16 cellular contexts compared by ENCODE assay signal in the genomic region with DNA sequence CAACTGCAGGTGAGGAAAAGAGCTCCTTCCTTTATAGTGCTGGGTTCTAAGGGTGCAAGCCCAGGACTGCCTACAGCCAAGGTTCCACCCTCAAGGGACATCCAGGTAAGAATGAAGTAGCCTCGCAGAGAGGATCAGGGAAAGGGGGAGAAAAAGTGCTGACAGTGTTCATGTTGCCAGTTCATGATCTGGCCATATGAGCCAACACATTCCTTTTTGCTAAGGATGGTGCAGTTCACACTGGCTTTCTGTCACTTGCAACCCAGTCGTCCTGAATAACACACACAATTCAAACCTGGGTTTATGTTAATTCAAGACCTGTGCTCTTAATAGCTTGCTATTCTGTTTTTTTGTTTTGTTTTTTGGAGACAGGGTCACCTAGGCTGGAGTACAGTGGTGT. TPM values are rescaled to one million over a fixed set of nuclear protein-coding genes. Genes with fewer than 3 reads are reported as not detected.
DNase-seq lines count a peak whose midpoint lies in the region; ATAC-seq, FAIRE-seq and TF ChIP-seq lines count a peak whose summit lies in the region.
"Had no signal": no experiment of that assay in that cellular context is flagged by ENCODE, and none has a peak within 500 bp of the region (broad histone marks: within the 10 kb centered on the region; RNA-seq: fewer than 3 reads in every experiment).

No MANE protein-coding gene starts in this region.

- H3K9ac ChIP-seq in trophoblast cell (ENCODE audit: low read length) = no peak overlapping the region

- H3K27ac Mint-ChIP-seq in osteocyte (ENCODE audit: unreplicated experiment) = no peak overlapping the region
- H3K27ac Mint-ChIP-seq: CD4-positive, alpha-beta memory T cell; GM23338 had no signal

- no peak overlapping the region for H4K91ac ChIP-seq in trophoblast cell (ENCODE audit: low read depth, low read length)

- no peaks in the 10 kb centered on the region for H3K9me3 ChIP-seq in A549
- H3K9me3 ChIP-seq in RWPE2 (ENCODE audit: severe bottlenecking) = no peaks in the 10 kb centered on the region
- H3K9me3 ChIP-seq in trophoblast cell (ENCODE audit: insufficient read depth, low read depth, low read length) = peaks cover 2% of the 10 kb centered on the region
- no peaks in the 10 kb centered on the region for H3K9me3 ChIP-seq in esophagus muscularis mucosa

- H3K27ac ChIP-seq in A549 (no peak overlapping the region), RWPE2 (ENCODE audit: poor library complexity, severe bottlenecking) (no peak overlapping the region), trophoblast cell (ENCODE audit: low read depth, low read length) (no peak overlapping the region), esophagus muscularis mucosa (replicated peaks in 1 of 4) (no peak overlapping the region)
- H3K27ac ChIP-seq: 22Rv1 had no signal

- H3K36me3 ChIP-seq in RWPE2 (ENCODE audit: low read depth) (peaks cover 33% of the 10 kb centered on the region), trophoblast cell (ENCODE audit: control insufficient read depth in 1 of 2, insufficient read depth in 2 of 2, low read length in 2 of 2) (peaks cover 5 to 8% of the 10 kb centered on the region in 2 experiments), esophagus muscularis mucosa (peaks cover 0 to 17% (median 10%) of the 10 kb centered on the region in 4 donors)

- no peak for TF ChIP-seq RAD21 in A549 (conservative IDR thresholded peaks at IDR 0.05 in 1 of 2, IDR thresholded peaks at IDR 0.05 in 1 of 2)

- H2AFZ ChIP-seq in trophoblast cell (ENCODE audit: insufficient read depth, low read length, poor library complexity) = no peak overlapping the region
- H2AFZ ChIP-seq: GM23338 had no signal

- intact Hi-C loops in esophagus muscularis mucosa (cut with DNase I) = no loop called here

- no peak overlapping the region for H3K4me2 ChIP-seq in A549
- H3K4me2 ChIP-seq in trophoblast cell (ENCODE audit: low read length) = no peak overlapping the region
- H3K4me2 ChIP-seq: GM23338 had no signal

- no peak overlapping the region for H3K4ac ChIP-seq in trophoblast cell (ENCODE audit: low read depth, low read length)

- H3K27me3 ChIP-seq in RWPE2 (ENCODE audit: insufficient read depth, poor library complexity, severe bottlenecking) (no peaks in the 10 kb centered on the region), trophoblast cell (ENCODE audit: insufficient read depth, low read length) (no peaks in the 10 kb centered on the region), esophagus muscularis mucosa (no peaks in the 10 kb centered on the region)

- no peak overlapping the region for H2BK5ac ChIP-seq in trophoblast cell (ENCODE audit: low read depth, low read length, poor library complexity)

- H3K14ac ChIP-seq in trophoblast cell (ENCODE audit: low read length) = no peak overlapping the region

- H3K9me3 Mint-ChIP-seq in osteocyte (ENCODE audit: unreplicated experiment) = no peaks in the 10 kb centered on the region
- H3K9me3 Mint-ChIP-seq: CD4-positive, alpha-beta memory T cell had no signal

- CTCF ChIA-PET in A549 (lab: Yijun Ruan, JAX) = interaction anchor here (1.1 to 2.6 kb wide), 3 partner anchors 9 to 16 kb away, joined by 3 to 30 read pairs (median 3); no protein-coding TSS in a partner anchor

- FAIRE-seq in A549 (lab: Jason Lieb, UNC) = no peak
- FAIRE-seq: G401.6, GM12891 had no signal

- H2BK12ac ChIP-seq in trophoblast cell (ENCODE audit: low read length) = no peak overlapping the region

- H4K8ac ChIP-seq in trophoblast cell (ENCODE audit: low read depth, low read length) = no peak overlapping the region

- TF ChIP-seq EP300 in A549 (IDR thresholded peaks at IDR 0.05) (no peak), esophagus muscularis mucosa (IDR thresholded peaks at IDR 0.05) (no peak)

- peaks cover 2% of the 10 kb centered on the region for H3K36me3 Mint-ChIP-seq in osteocyte (ENCODE audit: unreplicated experiment)

- no peak for ATAC-seq in A549
- 0 out of 3 replicates have a peak, but pooled peaks have one; percentile 8 for ATAC-seq in RWPE2 (ENCODE audit: low read depth)
- ATAC-seq: GM23338 had no signal

- no peak overlapping the region for H3K23ac ChIP-seq in trophoblast cell (ENCODE audit: low read length)

- POLR2A ChIA-PET in A549 (lab: Yijun Ruan, JAX) = interaction anchor here (1.5 kb wide), 1 partner anchor 9 kb away, joined by 5 read pairs; the partner anchor contains the start of gene CLN6

- H3K27me3 Mint-ChIP-seq in osteocyte (ENCODE audit: unreplicated experiment) = no peaks in the 10 kb centered on the region
- H3K27me3 Mint-ChIP-seq: CD4-positive, alpha-beta memory T cell had no signal

- H3K18ac ChIP-seq in trophoblast cell (ENCODE audit: low read length) = no peak overlapping the region

- no peak overlapping the region for H2BK120ac ChIP-seq in trophoblast cell (ENCODE audit: insufficient read depth, low read length, poor library complexity)

- WGBS in A549 (ENCODE audit: missing lambda C conversion rate) = 85% methylated on average over 2 of the region's 2 CpGs
- no CpG with 5 or more reads among the region's 2 CpGs for WGBS in trophoblast cell (ENCODE audit: extremely low coverage, insufficient coverage, insufficient read length)
- 92% methylated on average over 2 of the region's 2 CpGs for WGBS in esophagus muscularis mucosa

- H3K79me1 ChIP-seq in trophoblast cell (ENCODE audit: low read length) = no peaks in the 10 kb centered on the region

- H3K4me3 Mint-ChIP-seq in osteocyte (ENCODE audit: unreplicated experiment) = no peak overlapping the region
- H3K4me3 Mint-ChIP-seq: CD4-positive, alpha-beta memory T cell; GM23338 had no signal

- peaks cover 1% of the 10 kb centered on the region for H3K4me1 Mint-ChIP-seq in osteocyte (ENCODE audit: unreplicated experiment)
- H3K4me1 Mint-ChIP-seq: GM23338 had no signal

- DNase-seq in activated CD8-positive, alpha-beta memory T cell treated with anti-CD3 and anti-CD28 coated beads for 24 hours = peak; percentile 30
- DNase-seq in activated CD8-positive, alpha-beta memory T cell treated with anti-CD3 and anti-CD28 coated beads, Interleukin-2, amount 50 U/mL, for 4 hours = no peak
- DNase-seq in A549 (ENCODE audit: low read depth in 1 of 2, low spot score in 1 of 2) (no peak), RWPE2 (ENCODE audit: low spot score) (no peak), trophoblast cell (no peak), NCI-H1092 treated with DMSO at 0.1 percent for 48 hours (lab: John Stamatoyannopoulos, UW) (no peak), osteocyte (ENCODE audit: extremely low spot score, unreplicated experiment) (no peak), esophagus muscularis mucosa (ENCODE audit: extremely low spot score) (no peak)
- DNase-seq: C1 segment of cervical spinal cord; CD4-positive, alpha-beta memory T cell; DMS79 treated with DMSO at 0.1 percent for 48 hours; EL had no signal

- peak overlapping the region; percentile 38 for H4K12ac ChIP-seq in trophoblast cell (ENCODE audit: low read depth, low read length)

- H2AK5ac ChIP-seq in trophoblast cell (ENCODE audit: low read length) = no peak overlapping the region

- no peaks in the 10 kb centered on the region for H3K4me1 ChIP-seq in A549
- no peaks in the 10 kb centered on the region for H3K4me1 ChIP-seq in RWPE2 (ENCODE audit: insufficient read depth, poor library complexity, severe bottlenecking)
- no peaks in the 10 kb centered on the region for H3K4me1 ChIP-seq in trophoblast cell (ENCODE audit: control insufficient read depth in 1 of 2, insufficient read depth in 2 of 2, low read length in 2 of 2)
- no peaks in the 10 kb centered on the region for H3K4me1 ChIP-seq in esophagus muscularis mucosa

- TF ChIP-seq POLR2A in A549 (IDR thresholded peaks at IDR 0.05; ENCODE audit: low read length) (no peak), esophagus muscularis mucosa (IDR thresholded peaks at IDR 0.05; ENCODE audit: low read depth) (no peak)

- TF ChIP-seq CTCF in A549 (IDR thresholded peaks at IDR 0.05) (no peak), RWPE2 (IDR thresholded peaks at IDR 0.05; ENCODE audit: poor library complexity, severe bottlenecking) (no peak), osteocyte (IDR thresholded peaks at IDR 0.05) (no peak), esophagus muscularis mucosa (IDR thresholded peaks at IDR 0.05) (no peak)

- H3K4me3 ChIP-seq in A549 = no peak overlapping the region
- no peak overlapping the region for H3K4me3 ChIP-seq in RWPE2 (ENCODE audit: severe bottlenecking)
- no peak overlapping the region for H3K4me3 ChIP-seq in trophoblast cell (ENCODE audit: low read depth, low read length)
- H3K4me3 ChIP-seq in esophagus muscularis mucosa = no peak overlapping the region
- H3K4me3 ChIP-seq: GM23338 had no signal

- H3K79me2 ChIP-seq in trophoblast cell (ENCODE audit: control insufficient read depth, insufficient read depth, low read length, poor library complexity) = peaks cover 2% of the 10 kb centered on the region

TF ChIP-seq in A549, 52 proteins besides CTCF, POLR2A, EP300 and RAD21 (continues in another document):
- TF ChIP-seq MAFK (IDR thresholded peaks at IDR 0.05; ENCODE audit: partially characterized antibody) = peak; percentile 47
- TF ChIP-seq RARB (CRISPR knock-in tag; IDR thresholded peaks at IDR 0.05) = no peak
- TF ChIP-seq FOXS1 (CRISPR knock-in tag; IDR thresholded peaks at IDR 0.05) = no peak
- no peak for TF ChIP-seq SMC3 (IDR thresholded peaks at IDR 0.05)

RNA-seq across cellular contexts. Expression of gene CLN6, which starts 9.0 kb away (rescaled TPM):
- polyA plus RNA-seq in A549 (2011; rRNA removed) (47.5 and 58.0 TPM in 2 replicates), A549 (2017; fragmentation: RNase III; extraction: RNeasy Plus Mini Kit Qiagen cat#74134 plus additional on column Dnase treatment) (69.5 to 74.0 TPM (median 69.7 TPM) in 3 replicates)
- 87.7 and 149 TPM in 2 replicates for polyA plus RNA-seq in A549 (2012; cell fraction: cytosol; rRNA removed)
- polyA plus RNA-seq in A549 (2012; cell fraction: nucleus; rRNA removed) = 166 and 173 TPM in 2 replicates
- polyA minus RNA-seq in A549 (2011; rRNA and poly(A)+ RNA removed) = 124 and 139 TPM in 2 replicates
- polyA plus RNA-seq in trophoblast cell (2013) = 18.5 and 21.2 TPM in 2 replicates
- total RNA-seq in osteocyte (18.7 and 20.5 TPM in 2 replicates), esophagus muscularis mucosa (10 to 100 TPM; 13.4 to 18.2 (median 16.1) TPM)

RNA-seq across cellular contexts. Expression of gene CALML4, which starts 15.4 kb away (rescaled TPM):
- polyA plus RNA-seq in A549 (2011; rRNA removed) = 10.4 and 18.2 TPM in 2 replicates
- 4.7 and 6.3 TPM in 2 replicates for polyA plus RNA-seq in A549 (2012; cell fraction: cytosol; rRNA removed)
- 16.2 and 20.8 TPM in 2 replicates for polyA plus RNA-seq in A549 (2012; cell fraction: nucleus; rRNA removed)
- 11.0 to 13.8 TPM (median 12.1 TPM) in 3 replicates for polyA plus RNA-seq in A549 (2017; fragmentation: RNase III; extraction: RNeasy Plus Mini Kit Qiagen cat#74134 plus additional on column Dnase treatment)
- 3.2 and 3.8 TPM in 2 replicates for polyA minus RNA-seq in A549 (2011; rRNA and poly(A)+ RNA removed)
- 9.6 and 10.6 TPM in 2 replicates for polyA plus RNA-seq in trophoblast cell (2013)
- 1.8 and 2.0 TPM in 2 replicates for total RNA-seq in osteocyte
- total RNA-seq in esophagus muscularis mucosa = 10 to 100 TPM; 14.2 to 45.8 (median 32.1) TPM

RNA-seq across cellular contexts. Expression of gene FEM1B, which starts 57.1 kb away (rescaled TPM):
- polyA plus RNA-seq in A549 (2011; rRNA removed) (59.1 and 103 TPM in 2 replicates), A549 (2017; fragmentation: RNase III; extraction: RNeasy Plus Mini Kit Qiagen cat#74134 plus additional on column Dnase treatment) (18.4 to 19.7 TPM (median 19.5 TPM) in 3 replicates)
- polyA plus RNA-seq in A549 (2012; cell fraction: cytosol; rRNA removed) = 13.8 and 19.7 TPM in 2 replicates
- polyA plus RNA-seq in A549 (2012; cell fraction: nucleus; rRNA removed) = 6.6 and 7.9 TPM in 2 replicates
- polyA minus RNA-seq in A549 (2011; rRNA and poly(A)+ RNA removed) = 242 and 289 TPM in 2 replicates
- polyA plus RNA-seq in trophoblast cell (2013) = 26.2 and 26.9 TPM in 2 replicates
- total RNA-seq in osteocyte (71.1 and 71.5 TPM in 2 replicates), esophagus muscularis mucosa (10 to 100 TPM; 53.1 to 71.5 (median 56.5) TPM)
